In genomic region chr5:171981847-171982246, GRCh38 we compare ENCODE assay signal across 25 cellular contexts.
"Had no signal": no experiment of that assay in that cellular context is flagged by ENCODE, and none has a peak within 500 bp of the region (broad histone marks: within the 10 kb centered on the region; RNA-seq: fewer than 3 reads in every experiment).

No MANE protein-coding gene starts in this region.

- H3K4me3 ChIP-seq: Peyer's patch, SJCRH30 had no signal

- H3K27ac Mint-ChIP-seq: activated CD4-positive, alpha-beta T cell treated with anti-CD3 and anti-CD28 coated beads, Interleukin-2, amount 10 ng/mL, durations not matched to agents 24 days and 14 days; activated naive CD8-positive, alpha-beta T cell; brain; T-helper 1 cell treated with Interleukin-12 subunit alpha and Interleukin-12 subunit beta and Interleukin-4 antibody, amounts not matched to agents 30 μg/mL and 1 μg/mL, for 36 hours had no signal

- H3K9ac ChIP-seq: SK-N-SH had no signal

- H3K27me3 ChIP-seq: Peyer's patch, SJCRH30 had no signal

- DNase-seq: activated CD4-positive, alpha-beta T cell treated with anti-CD3 and anti-CD28 coated beads for 1 hour; activated CD4-positive, alpha-beta T cell treated with anti-CD3 and anti-CD28 coated beads, Interleukin-2, amount 10 ng/mL, durations not matched to agents 24 days and 14 days; activated CD4-positive, alpha-beta T cell treated with anti-CD3 and anti-CD28 coated beads, Interleukin-2, amount 50 U/mL, for 48 hours; activated effector memory CD4-positive, alpha-beta T cell treated with anti-CD3 and anti-CD28 coated beads, Interleukin-2, amount 50 U/mL, for 16 hours; activated naive CD4-positive, alpha-beta T cell treated with Interleukin-2 at 50 U/mL for 16 hours; activated T-cell treated with anti-CD3 and anti-CD28 coated beads, Interleukin-2, amount 50 U/mL, for 4 hours; amygdala; NCI-H1092 treated with DMSO at 0.1 percent for 48 hours; NCI-H1417 treated with DMSO at 0.1 percent for 48 hours; NCI-H1694; NCI-H2029; NCI-H2107; NCI-H2171 treated with DMSO at 0.1 percent for 48 hours; NCI-H526; NCI-H774; NK-92 treated with Interleukin-12 subunit alpha and Interleukin-12 subunit beta, amount 100 ng/mL, for 24 hours; Peyer's patch; Right ventricle myocardium superior; SJCRH30; SK-N-SH had no signal

- FAIRE-seq: astrocyte had no signal

- H3K4me3 Mint-ChIP-seq: activated CD4-positive, alpha-beta T cell treated with anti-CD3 and anti-CD28 coated beads, Interleukin-2, amount 10 ng/mL, durations not matched to agents 24 days and 14 days; activated naive CD8-positive, alpha-beta T cell; activated T-cell treated with anti-CD3 and anti-CD28 coated beads, Interleukin-2, amount 50 U/mL, for 4 hours; brain; T-helper 1 cell treated with Interleukin-12 subunit alpha and Interleukin-12 subunit beta and Interleukin-4 antibody, amounts not matched to agents 30 μg/mL and 1 μg/mL, for 36 hours had no signal

- H3K27me3 Mint-ChIP-seq: activated CD4-positive, alpha-beta T cell treated with anti-CD3 and anti-CD28 coated beads, Interleukin-2, amount 10 ng/mL, durations not matched to agents 24 days and 14 days; activated naive CD8-positive, alpha-beta T cell; brain had no signal

- H3K36me3 ChIP-seq: Peyer's patch had no signal

- H3K4me1 ChIP-seq: Peyer's patch had no signal

- H3K4me2 ChIP-seq: SK-N-SH had no signal

- H3K27ac ChIP-seq: Peyer's patch, RWPE1, SJCRH30 had no signal

- ATAC-seq: activated T-cell treated with anti-CD3 and anti-CD28 coated beads, Interleukin-2, amount 50 U/mL, for 4 hours had no signal
